In the genomic region with DNA sequence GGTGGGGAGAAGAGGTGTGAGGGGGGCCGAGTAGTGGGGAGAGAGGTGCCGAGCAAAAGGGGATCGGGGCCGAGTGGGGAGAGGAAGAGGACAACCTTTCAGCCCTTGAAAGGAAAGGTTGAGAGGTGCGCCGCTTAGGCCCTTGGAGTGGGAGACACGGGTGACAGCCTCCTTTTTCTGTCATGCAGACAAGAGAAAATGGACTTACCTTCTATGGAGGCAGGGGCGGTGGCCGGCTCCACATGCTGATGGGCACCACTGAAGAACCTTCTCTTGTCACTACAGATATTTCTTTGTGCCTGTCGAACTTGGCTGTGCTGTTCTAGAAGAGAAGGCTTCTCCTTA, we compare ENCODE assay signal across 8 cellular contexts. TPM values are rescaled to one million over a fixed set of nuclear protein-coding genes. Genes with fewer than 3 reads are reported as not detected.
DNase-seq lines count a peak whose midpoint lies in the region; ATAC-seq and TF ChIP-seq lines count a peak whose summit lies in the region.

No MANE protein-coding gene starts in this region.

- CTCF ChIA-PET in activated CD8-positive, alpha-beta memory T cell treated with anti-CD3 and anti-CD28 coated beads, Interleukin-2, amount 10 ng/mL, durations not matched to agents 7 days and 5 days (lab: Charles Lee) = interaction anchor here (0.8 to 1.2 kb wide), 2 partner anchors 117 to 119 kb away, joined by 3 to 4 read pairs; a partner anchor contains a TSS
- CTCF ChIA-PET in PC-9 (lab: Charles Lee) = interaction anchor here (1.3 kb wide), 1 partner anchor 130 kb away, joined by 4 read pairs; no protein-coding TSS in a partner anchor

- H3K79me2 ChIP-seq in PC-9 (ENCODE audit: low read depth) = peaks cover 61% of the 10 kb centered on the region

- H3K4me2 ChIP-seq in PC-9 = peak overlapping the region; percentile 93

- H3K27ac ChIP-seq in PC-9 (peak overlapping the region; percentile 87), lower lobe of right lung (peak overlapping the region; percentile 98), stomach smooth muscle (ENCODE audit: low read length) (peak overlapping the region; percentile 93)

- no peaks in the 10 kb centered on the region for H3K9me3 Mint-ChIP-seq in activated CD8-positive, alpha-beta memory T cell treated with anti-CD3 and anti-CD28 coated beads, Interleukin-2, amount 10 ng/mL, durations not matched to agents 7 days and 5 days (ENCODE audit: low read depth)

- H3F3A ChIP-seq in PC-9 (ENCODE audit: insufficient read depth, low read depth) = peaks cover 20% of the 10 kb centered on the region; the same call in 1 of the 2 replicates

- POLR2A ChIA-PET in PC-9 (lab: Charles Lee; ENCODE audit: unreplicated experiment) = interaction anchor here (0.6 kb wide), 1 partner anchor 40 kb away, joined by 3 read pairs; no protein-coding TSS in a partner anchor

- H3K9ac ChIP-seq in stomach smooth muscle (ENCODE audit: low read length in 2 of 2) = peak overlapping the region; percentile 91 to 97

- ATAC-seq in activated CD8-positive, alpha-beta memory T cell treated with anti-CD3 and anti-CD28 coated beads, Interleukin-2, amount 10 ng/mL, durations not matched to agents 7 days and 5 days = no peak
- ATAC-seq in lower lobe of right lung = peak in 1 of 2 donors; percentile 11

- peak overlapping the region; percentile 88 for H3K4me3 Mint-ChIP-seq in activated CD8-positive, alpha-beta memory T cell treated with anti-CD3 and anti-CD28 coated beads, Interleukin-2, amount 10 ng/mL, durations not matched to agents 7 days and 5 days

- no peaks in the 10 kb centered on the region for H4K20me1 ChIP-seq in PC-9 (ENCODE audit: insufficient read depth)

- TF ChIP-seq CTCF in PC-9 (conservative IDR thresholded peaks at IDR 0.05) = no peak
- no peak for TF ChIP-seq CTCF in lower lobe of right lung (IDR thresholded peaks at IDR 0.05)

- intact Hi-C loops in PC-9 (cut with micrococcal nuclease; ENCODE audit: unreplicated experiment) = loop anchor here (5.0 kb wide), 1 partner anchor 39 kb away; no protein-coding TSS in a partner anchor
- intact Hi-C loops in lower lobe of right lung (cut with DNase I) = no loop called here

- H3K36me3 ChIP-seq in PC-9 (ENCODE audit: low read depth) = no peaks in the 10 kb centered on the region
- peaks cover 10% of the 10 kb centered on the region for H3K36me3 ChIP-seq in lower lobe of right lung
- peaks cover 0 to 8% of the 10 kb centered on the region in 2 donors for H3K36me3 ChIP-seq in stomach smooth muscle (ENCODE audit: control insufficient read depth in 2 of 2, insufficient read depth in 2 of 2, low read length in 2 of 2)

- no TSS peak for BruUV-seq in PC-9 (replicated peaks; lab: Mats Ljungman, UMichigan)

- H3K9me3 ChIP-seq in PC-9 (ENCODE audit: insufficient read depth, low read depth) (no peaks in the 10 kb centered on the region), lower lobe of right lung (no peaks in the 10 kb centered on the region), stomach smooth muscle (ENCODE audit: control insufficient read depth in 2 of 2, low read length in 2 of 2) (no peaks in the 10 kb centered on the region)

- H3K27me3 Mint-ChIP-seq in activated CD8-positive, alpha-beta memory T cell treated with anti-CD3 and anti-CD28 coated beads, Interleukin-2, amount 10 ng/mL, durations not matched to agents 7 days and 5 days = no peaks in the 10 kb centered on the region

- H3K9me2 ChIP-seq in PC-9 (ENCODE audit: insufficient read depth) = no peaks in the 10 kb centered on the region

- H3K4me1 ChIP-seq in PC-9 (replicated peaks; ENCODE audit: insufficient read depth) (peaks cover 7% of the 10 kb centered on the region), lower lobe of right lung (peaks cover 45% of the 10 kb centered on the region), stomach smooth muscle (ENCODE audit: control insufficient read depth, insufficient read depth, low read length) (peaks cover 40% of the 10 kb centered on the region)

- DNase-seq in activated CD8-positive, alpha-beta memory T cell treated with anti-CD3 and anti-CD28 coated beads, Interleukin-2, amount 10 ng/mL, durations not matched to agents 7 days and 5 days = no peak
- no peak for DNase-seq in activated CD8-positive, alpha-beta memory T cell treated with anti-CD3 and anti-CD28 coated beads for 24 hours
- DNase-seq in PC-9 (peak in 1 of 2 experiments; percentile 21), cerebellum (ENCODE audit: low spot score) (peak; percentile 17), lower lobe of right lung (peak; percentile 50), GDM1 (lab: John Stamatoyannopoulos, UW) (no peak), NCI-H187 treated with DMSO at 0.1 percent for 48 hours (lab: John Stamatoyannopoulos, UW) (no peak)

- H3K36me3 Mint-ChIP-seq in activated CD8-positive, alpha-beta memory T cell treated with anti-CD3 and anti-CD28 coated beads, Interleukin-2, amount 10 ng/mL, durations not matched to agents 7 days and 5 days = peaks cover 7% of the 10 kb centered on the region

- peaks cover 36% of the 10 kb centered on the region for H3K4me1 Mint-ChIP-seq in activated CD8-positive, alpha-beta memory T cell treated with anti-CD3 and anti-CD28 coated beads, Interleukin-2, amount 10 ng/mL, durations not matched to agents 7 days and 5 days

- H3K27me3 ChIP-seq in PC-9 (ENCODE audit: insufficient read depth, low read depth) (no peaks in the 10 kb centered on the region), lower lobe of right lung (ENCODE audit: low read depth) (no peaks in the 10 kb centered on the region), stomach smooth muscle (ENCODE audit: control insufficient read depth in 1 of 2, insufficient read depth in 2 of 2, low read length in 2 of 2) (no peaks in the 10 kb centered on the region)

- H3K4me3 ChIP-seq in PC-9 (peak overlapping the region; percentile 86), lower lobe of right lung (peak overlapping the region; percentile 89), stomach smooth muscle (ENCODE audit: low read length in 2 of 2) (peak overlapping the region; percentile 83 to 96)

- H2AFZ ChIP-seq in PC-9 = peak overlapping the region; percentile 91

- H3K27ac Mint-ChIP-seq in activated CD8-positive, alpha-beta memory T cell treated with anti-CD3 and anti-CD28 coated beads, Interleukin-2, amount 10 ng/mL, durations not matched to agents 7 days and 5 days = peak overlapping the region; percentile 100

RNA-seq across cellular contexts. Expression of a gene that starts 0.4 kb away (rescaled TPM):
- total RNA-seq in activated CD8-positive, alpha-beta memory T cell treated with anti-CD3 and anti-CD28 coated beads, Interleukin-2, amount 10 ng/mL, durations not matched to agents 7 days and 5 days = 10 to 100 TPM; 25.1 to 33.5 TPM
- total RNA-seq in PC-9 (2021) (16.0 and 21.9 TPM in 2 replicates), cerebellum (25.8 TPM), lower lobe of right lung (30.2 TPM)

RNA-seq across cellular contexts. Expression of a gene that starts 0.6 kb away (rescaled TPM):
- 1 to 10 TPM; 3.7 to 5.8 TPM for total RNA-seq in activated CD8-positive, alpha-beta memory T cell treated with anti-CD3 and anti-CD28 coated beads, Interleukin-2, amount 10 ng/mL, durations not matched to agents 7 days and 5 days
- 18.4 and 21.4 TPM in 2 replicates for total RNA-seq in PC-9 (2021)
- 5.2 TPM for total RNA-seq in cerebellum
- total RNA-seq in lower lobe of right lung = 8.7 TPM

Comparison
In these comparisons a context has a peak if more than half of its experiments do, and no peak if none do; other contexts are left out.
1. DNase-seq: peak in cerebellum (single experiment) and lower lobe of right lung (single experiment); none in activated CD8-positive, alpha-beta memory T cell treated with anti-CD3 and anti-CD28 coated beads, Interleukin-2, amount 10 ng/mL, durations not matched to agents 7 days and 5 days (single experiment), activated CD8-positive, alpha-beta memory T cell treated with anti-CD3 and anti-CD28 coated beads for 24 hours (single experiment), GDM1 (single experiment) and NCI-H187 treated with DMSO at 0.1 percent for 48 hours (single experiment).
2. Peak in every context shown above with its lines, with median percentiles within 50 percentile points of each other: H3K27ac ChIP-seq and H3K4me3 ChIP-seq.